Comparison of ENCODE assay signal across 17 cellular contexts in genomic region chr1:245576323-245576722, GRCh38.
DNase-seq lines count a peak whose midpoint lies in the region; FAIRE-seq and TF ChIP-seq lines count a peak whose summit lies in the region.
"Had no signal": no experiment of that assay in that cellular context is flagged by ENCODE, and none has a peak within 500 bp of the region (broad histone marks: within the 10 kb centered on the region; RNA-seq: fewer than 3 reads in every experiment).

No MANE protein-coding gene starts in this region.

- no peak for FAIRE-seq in astrocyte (lab: Jason Lieb, UNC)
- FAIRE-seq: A204.1, G401.6, GM12891, H54 had no signal

- 77% methylated on average over 4 of the region's 4 CpGs for WGBS in smooth muscle cell (ENCODE audit: low lambda C conversion rate)
- 68 to 82% (median 77%) methylated on average over 4 of the region's 4 CpGs for WGBS in stomach, 5 donors

- peaks cover 8% of the 10 kb centered on the region for H3K9me3 Mint-ChIP-seq in astrocyte (ENCODE audit: unreplicated experiment)
- H3K9me3 Mint-ChIP-seq in nephron progenitor cell, result no peaks in the 10 kb centered on the region
- H3K9me3 Mint-ChIP-seq: CD4-positive, alpha-beta memory T cell had no signal

- no peaks in the 10 kb centered on the region for H3K36me3 ChIP-seq in astrocyte (ENCODE audit: insufficient read depth, low read length)
- H3K36me3 ChIP-seq in smooth muscle cell (ENCODE audit: low read depth), result no peaks in the 10 kb centered on the region
- H3K36me3 ChIP-seq in stomach, result no peaks in the 10 kb centered on the region

- H3K27ac Mint-ChIP-seq in astrocyte (ENCODE audit: unreplicated experiment) (peak overlapping the region; percentile 41), nephron progenitor cell (peak overlapping the region; percentile 58)
- H3K27ac Mint-ChIP-seq: CD4-positive, alpha-beta memory T cell had no signal

- TF ChIP-seq POLR2A in stomach (IDR thresholded peaks at IDR 0.05), result no peak

- intact Hi-C loops in stomach (cut with DNase I; ENCODE audit: low total_unique reads), result no loop called here

- H4K20me1 ChIP-seq in astrocyte (ENCODE audit: insufficient read depth, low read length) (no peaks in the 10 kb centered on the region), smooth muscle cell (ENCODE audit: low read depth) (peaks cover 35% of the 10 kb centered on the region)

- peaks cover 20% of the 10 kb centered on the region for H3K27me3 Mint-ChIP-seq in astrocyte (ENCODE audit: low read depth, unreplicated experiment)
- H3K27me3 Mint-ChIP-seq in nephron progenitor cell (ENCODE audit: low read depth, poor library complexity), result peaks cover 7% of the 10 kb centered on the region

- no peak overlapping the region for H3K27ac ChIP-seq in astrocyte (ENCODE audit: low read depth, low read length)
- peak overlapping the region; percentile 28 for H3K27ac ChIP-seq in smooth muscle cell (ENCODE audit: low read depth)
- no peak overlapping the region for H3K27ac ChIP-seq in stomach
- H3K27ac ChIP-seq: C4-2B, GM23248 had no signal

- peaks cover 4% of the 10 kb centered on the region for H3F3A ChIP-seq in smooth muscle cell (ENCODE audit: low read depth)

- H3K9me3 ChIP-seq in astrocyte (ENCODE audit: insufficient read depth, low read depth, low read length) (no peaks in the 10 kb centered on the region), smooth muscle cell (replicated peaks; ENCODE audit: low read depth) (no peaks in the 10 kb centered on the region), stomach (no peaks in the 10 kb centered on the region)
- H3K9me3 ChIP-seq: BE2C had no signal

- no peaks in the 10 kb centered on the region for H3K79me2 ChIP-seq in astrocyte (ENCODE audit: insufficient read depth, low read length)
- H3K79me2 ChIP-seq in smooth muscle cell (ENCODE audit: low read depth), result peaks cover 17% of the 10 kb centered on the region

- H3K4me3 Mint-ChIP-seq in astrocyte (ENCODE audit: unreplicated experiment), result no peak overlapping the region
- no peak overlapping the region for H3K4me3 Mint-ChIP-seq in nephron progenitor cell
- H3K4me3 Mint-ChIP-seq: CD4-positive, alpha-beta memory T cell had no signal

- H3K4me1 ChIP-seq in astrocyte (ENCODE audit: insufficient read depth, low read length) (peaks cover 2% of the 10 kb centered on the region), smooth muscle cell (ENCODE audit: low read depth) (peaks cover 10% of the 10 kb centered on the region), stomach (peaks cover 0 to 4% (median 0%) of the 10 kb centered on the region in 4 donors)

- TF ChIP-seq EP300 in stomach (IDR thresholded peaks at IDR 0.05), result no peak

- H3K27me3 ChIP-seq in astrocyte (ENCODE audit: insufficient read depth, low read length) (no peaks in the 10 kb centered on the region), smooth muscle cell (ENCODE audit: low read depth) (no peaks in the 10 kb centered on the region), stomach (no peaks in the 10 kb centered on the region)
- H3K27me3 ChIP-seq: BE2C had no signal

- H3K4me2 ChIP-seq in astrocyte (ENCODE audit: low read length) (no peak overlapping the region), smooth muscle cell (no peak overlapping the region)

- peaks cover 9% of the 10 kb centered on the region for H3K4me1 Mint-ChIP-seq in astrocyte (ENCODE audit: low read depth, unreplicated experiment)
- H3K4me1 Mint-ChIP-seq in nephron progenitor cell, result peaks cover 75% of the 10 kb centered on the region
- H3K4me1 Mint-ChIP-seq: CD4-positive, alpha-beta memory T cell had no signal

- TF ChIP-seq CTCF in astrocyte (IDR thresholded peaks at IDR 0.05; ENCODE audit: insufficient read depth, low read depth, low read length) (no peak), nephron progenitor cell (IDR thresholded peaks at IDR 0.05) (no peak), smooth muscle cell (IDR thresholded peaks at IDR 0.05; ENCODE audit: borderline replicate concordance, insufficient read depth, poor library complexity, severe bottlenecking) (no peak), stomach (IDR thresholded peaks at IDR 0.05) (no peak)

- H3K4me3 ChIP-seq in astrocyte (ENCODE audit: insufficient read depth, low read depth, low read length), result no peak overlapping the region
- H3K4me3 ChIP-seq in smooth muscle cell, result no peak overlapping the region
- no peak overlapping the region for H3K4me3 ChIP-seq in stomach
- H3K4me3 ChIP-seq: GM23248 had no signal

- peaks cover 5% of the 10 kb centered on the region for H3K36me3 Mint-ChIP-seq in astrocyte (ENCODE audit: low read depth, unreplicated experiment)
- no peaks in the 10 kb centered on the region for H3K36me3 Mint-ChIP-seq in nephron progenitor cell (ENCODE audit: low read depth)
- H3K36me3 Mint-ChIP-seq: CD4-positive, alpha-beta memory T cell had no signal

- DNase-seq in NCI-H146 (lab: John Stamatoyannopoulos, UW), result peak; percentile 52
- no peak for DNase-seq in astrocyte (ENCODE audit: low read depth)
- DNase-seq in nephron progenitor cell, result no peak
- DNase-seq in smooth muscle cell (lab: John Stamatoyannopoulos, UW; ENCODE audit: unreplicated experiment), result no peak
- no peak for DNase-seq in iPS-NIHi11 (ENCODE audit: low spot score)
- no peak for DNase-seq in NCI-H2029 (lab: John Stamatoyannopoulos, UW)
- no peak for DNase-seq in stomach
- DNase-seq: BE2C; CD4-positive, alpha-beta memory T cell; DMS79 treated with DMSO at 0.1 percent for 48 hours; EL had no signal

- H3K9ac ChIP-seq in astrocyte (ENCODE audit: low read length) (no peak overlapping the region), smooth muscle cell (ENCODE audit: low read depth) (no peak overlapping the region)
- H3K9ac ChIP-seq: GM23248 had no signal

- H2AFZ ChIP-seq in astrocyte (ENCODE audit: low read depth, low read length), result no peak overlapping the region
- no peak overlapping the region for H2AFZ ChIP-seq in smooth muscle cell (ENCODE audit: low read depth)
- H2AFZ ChIP-seq: GM23248 had no signal
